22 cellular contexts compared by ENCODE assay signal in genomic region chr13:54913668-54914067, GRCh38.
DNase-seq lines count a peak whose midpoint lies in the region; ATAC-seq and TF ChIP-seq lines count a peak whose summit lies in the region.
"Had no signal": no experiment of that assay in that cellular context is flagged by ENCODE, and none has a peak within 500 bp of the region (broad histone marks: within the 10 kb centered on the region; RNA-seq: fewer than 3 reads in every experiment).

No MANE protein-coding gene starts in this region.

- no peaks in the 10 kb centered on the region for H3K36me3 ChIP-seq in GM23338 (ENCODE audit: insufficient read depth)
- H3K36me3 ChIP-seq in aorta (ENCODE audit: control insufficient read depth in 1 of 2, insufficient read depth in 2 of 2, low read length in 1 of 2) = no peaks in the 10 kb centered on the region
- H3K36me3 ChIP-seq: BE2C, BLaER1 had no signal

- H3K4me1 ChIP-seq in GM23338 (ENCODE audit: insufficient read depth) (no peaks in the 10 kb centered on the region), H9 (ENCODE audit: insufficient read depth, low read length) (no peaks in the 10 kb centered on the region), aorta (ENCODE audit: control insufficient read depth in 1 of 2, insufficient read depth in 2 of 2, low read length in 2 of 2) (no peaks in the 10 kb centered on the region)
- H3K4me1 ChIP-seq: BE2C, BLaER1 had no signal

- H3F3A ChIP-seq in GM23338 (replicated peaks; ENCODE audit: low read depth) = no peaks in the 10 kb centered on the region

- no peak overlapping the region for H2AK5ac ChIP-seq in H9 (ENCODE audit: insufficient read length, low read length)

- no peaks in the 10 kb centered on the region for H3K23me2 ChIP-seq in H9 (ENCODE audit: insufficient read length, low read depth, low read length, poor library complexity, severe bottlenecking)

- H3T11ph ChIP-seq in H9 (ENCODE audit: low read length) = no peak overlapping the region

- no peaks in the 10 kb centered on the region for H3K79me1 ChIP-seq in H9 (ENCODE audit: insufficient read depth, low read depth, low read length, poor library complexity, severe bottlenecking)

- H2AFZ ChIP-seq in GM23338 = peak overlapping the region; percentile 33; the same call in 1 of the 2 replicates
- H2AFZ ChIP-seq in H9 (ENCODE audit: low read length) = no peak overlapping the region

- H3K4ac ChIP-seq in H9 (ENCODE audit: low read depth, low read length) = no peak overlapping the region

- H4K5ac ChIP-seq in H9 (ENCODE audit: insufficient read length, low read depth, low read length) = no peak overlapping the region

- H3K9me3 Mint-ChIP-seq in GM23338 = no peaks in the 10 kb centered on the region
- H3K9me3 Mint-ChIP-seq in type B pancreatic cell = peaks cover 6% of the 10 kb centered on the region
- H3K9me3 Mint-ChIP-seq in H9 = peaks cover 9 to 12% of the 10 kb centered on the region in 2 experiments; a peak in 4 of 5 replicates

- H3K9me3 ChIP-seq in H9 (ENCODE audit: control insufficient read depth, low read depth, low read length) = no peaks in the 10 kb centered on the region
- no peaks in the 10 kb centered on the region for H3K9me3 ChIP-seq in aorta (ENCODE audit: control insufficient read depth, low read length)
- H3K9me3 ChIP-seq: BE2C, BLaER1 had no signal

- H3K27ac Mint-ChIP-seq in GM23338 (no peak overlapping the region; the same call in 1 of the 2 replicates), type B pancreatic cell (peak overlapping the region; percentile 59), H9 (no peak overlapping the region; a peak in 1 of 7 replicates)
- H3K27ac Mint-ChIP-seq: CD14-positive monocyte; CD4-positive, CD25-positive, alpha-beta regulatory T cell; CD8-positive, alpha-beta memory T cell had no signal

- no peak overlapping the region for H2BK20ac ChIP-seq in H9 (ENCODE audit: low read depth, low read length, poor library complexity, severe bottlenecking)

- H4K91ac ChIP-seq in H9 (ENCODE audit: insufficient read length, low read depth, low read length) = no peak overlapping the region

- no peak overlapping the region for H3K23ac ChIP-seq in H9 (ENCODE audit: insufficient read length, low read depth, low read length)

- no peaks in the 10 kb centered on the region for H3K79me2 ChIP-seq in GM23338 (replicated peaks; ENCODE audit: insufficient read depth)
- H3K79me2 ChIP-seq in H9 (ENCODE audit: insufficient read depth, low read length) = no peaks in the 10 kb centered on the region

- no peaks in the 10 kb centered on the region for H4K20me1 ChIP-seq in GM23338 (replicated peaks; ENCODE audit: insufficient read depth)
- H4K20me1 ChIP-seq in H9 (ENCODE audit: control insufficient read depth, insufficient read depth, insufficient read length) = no peaks in the 10 kb centered on the region
- H4K20me1 ChIP-seq: BLaER1 had no signal

- H4K8ac ChIP-seq in H9 (replicated peaks; ENCODE audit: insufficient read length, low read depth, low read length) = no peak overlapping the region

- 0 out of 2 replicates have a peak, but pooled peaks cover 3% of the 10 kb centered on the region for H3K9me2 ChIP-seq in GM23338 (ENCODE audit: insufficient read depth)

- ATAC-seq in GM23338 (no peak), esophagus mucosa (peak; percentile 64), aorta (ENCODE audit: low FRiP score) (no peak)
- ATAC-seq: GM12878 had no signal

- H3K27me3 ChIP-seq in GM23338 (ENCODE audit: insufficient read depth) (no peaks in the 10 kb centered on the region), H9 (ENCODE audit: insufficient read depth, low read length) (no peaks in the 10 kb centered on the region), aorta (ENCODE audit: control insufficient read depth in 1 of 2, insufficient read depth in 2 of 2, low read length in 1 of 2) (no peaks in the 10 kb centered on the region)
- H3K27me3 ChIP-seq: BE2C, BLaER1 had no signal

- H2BK12ac ChIP-seq in H9 (ENCODE audit: insufficient read length, low read depth, low read length) = no peak overlapping the region

- no peak overlapping the region for H3K9ac ChIP-seq in H9 (ENCODE audit: extremely low read depth, insufficient read length, low read length)
- H3K9ac ChIP-seq: BLaER1 had no signal

- intact Hi-C loops in aorta (cut with DNase I) = no loop called here

- H3K4me3 Mint-ChIP-seq in GM23338 (no peak overlapping the region), type B pancreatic cell (no peak overlapping the region), H9 (no peak overlapping the region)
- H3K4me3 Mint-ChIP-seq: CD14-positive monocyte; CD4-positive, alpha-beta memory T cell; CD4-positive, CD25-positive, alpha-beta regulatory T cell; CD8-positive, alpha-beta memory T cell had no signal

- no peak for DNase-seq in GM23338 (ENCODE audit: low spot score)
- DNase-seq in type B pancreatic cell (ENCODE audit: extremely low spot score, unreplicated experiment) = no peak
- no peak for DNase-seq in H9
- DNase-seq in aorta = no peak
- DNase-seq: 8988T; ACHN; BE2C; C1 segment of cervical spinal cord; CD4-positive, alpha-beta memory T cell; CD4-positive, CD25-positive, alpha-beta regulatory T cell; CD8-positive, alpha-beta memory T cell; COR-L47; DMS 273 treated with DMSO at 0.1 percent for 48 hours; DMS153; DMS79; DND-41; EL; GDM1 had no signal

- H3K27me3 Mint-ChIP-seq in GM23338 (ENCODE audit: insufficient read depth, low read depth, poor library complexity) (no peaks in the 10 kb centered on the region), type B pancreatic cell (no peaks in the 10 kb centered on the region), H9 (ENCODE audit: low read depth) (no peaks in the 10 kb centered on the region; the same call in 1 of the 2 replicates)
- H3K27me3 Mint-ChIP-seq: CD4-positive, CD25-positive, alpha-beta regulatory T cell; CD8-positive, alpha-beta memory T cell had no signal

- H3K36me3 Mint-ChIP-seq in GM23338 (ENCODE audit: low read depth) (peaks cover 5% of the 10 kb centered on the region; the same call in 2 of the 3 replicates), type B pancreatic cell (no peaks in the 10 kb centered on the region), H9 (ENCODE audit: insufficient read depth in 1 of 3, low read depth in 3 of 3) (peaks cover 0 to 24% (median 7%) of the 10 kb centered on the region in 3 experiments; a peak in 5 of 7 replicates)
- H3K36me3 Mint-ChIP-seq: CD14-positive monocyte; CD4-positive, alpha-beta memory T cell; CD4-positive, CD25-positive, alpha-beta regulatory T cell; CD8-positive, alpha-beta memory T cell had no signal

- H2BK120ac ChIP-seq in H9 (ENCODE audit: low read depth, low read length, poor library complexity, severe bottlenecking) = no peak overlapping the region

- H3K4me2 ChIP-seq in GM23338 (no peak overlapping the region), H9 (ENCODE audit: insufficient read depth, insufficient read length, low read length) (no peak overlapping the region)
- H3K4me2 ChIP-seq: BLaER1 had no signal

- TF ChIP-seq CTCF in GM23338 (conservative IDR thresholded peaks at IDR 0.05; ENCODE audit: low read depth in 2 of 2) (no peak), type B pancreatic cell (conservative IDR thresholded peaks at IDR 0.05) (no peak), H9 (conservative IDR thresholded peaks at IDR 0.05) (no peak)

- no peak overlapping the region for H3K56ac ChIP-seq in H9 (ENCODE audit: insufficient read length, low read depth, low read length)

- no CpG with 5 or more reads among the region's 4 CpGs for WGBS in H9 (ENCODE audit: extremely low coverage, insufficient read length, low lambda C conversion rate)
- WGBS in aorta, 2 donors = 79% methylated on average over 4 of the region's 4 CpGs

- H3K4me1 Mint-ChIP-seq in GM23338 = no peaks in the 10 kb centered on the region
- no peaks in the 10 kb centered on the region for H3K4me1 Mint-ChIP-seq in type B pancreatic cell (ENCODE audit: unreplicated experiment)
- no peaks in the 10 kb centered on the region for H3K4me1 Mint-ChIP-seq in H9
- H3K4me1 Mint-ChIP-seq: CD14-positive monocyte; CD4-positive, alpha-beta memory T cell; CD4-positive, CD25-positive, alpha-beta regulatory T cell; CD8-positive, alpha-beta memory T cell had no signal

- H2BK5ac ChIP-seq in H9 (ENCODE audit: insufficient read length, low read length) = no peak overlapping the region

- H3K27ac ChIP-seq in GM23338 (ENCODE audit: low read depth) = no peak overlapping the region
- H3K27ac ChIP-seq in H9 (ENCODE audit: insufficient read length, low read depth, low read length) = no peak overlapping the region
- H3K27ac ChIP-seq in aorta (ENCODE audit: low read depth in 1 of 2, low read length in 2 of 2) = no peak overlapping the region
- H3K27ac ChIP-seq: BLaER1 had no signal

- H3K4me3 ChIP-seq in GM23338 (no peak overlapping the region), aorta (ENCODE audit: low read length in 2 of 2) (no peak overlapping the region)
- H3K4me3 ChIP-seq: BLaER1, GM12878 had no signal

- H3K14ac ChIP-seq in H9 (ENCODE audit: insufficient read depth, low read length) = no peak overlapping the region

- no peak overlapping the region for H2BK15ac ChIP-seq in H9 (ENCODE audit: low read depth, low read length)

- H3K18ac ChIP-seq in H9 (ENCODE audit: insufficient read length, low read depth, low read length) = no peak overlapping the region

TF ChIP-seq in GM23338, 12 proteins besides CTCF, POLR2A, EP300 and RAD21 (continues in another document):
- no peak for TF ChIP-seq REST (IDR thresholded peaks at IDR 0.05; ENCODE audit: unreplicated experiment)
- TF ChIP-seq POLR2AphosphoS5 (IDR thresholded peaks at IDR 0.05; ENCODE audit: low read depth) = no peak
- no peak for TF ChIP-seq STAT1 (IDR thresholded peaks at IDR 0.05; ENCODE audit: unreplicated experiment)
